ENCODE assay signal across 1 cellular context in genomic region chr16:87492721-87493554, GRCh38.
TF ChIP-seq lines count a peak whose summit lies in the region.

Gene ZCCHC14 (minus strand): TSS chr16:87493024. CDS start chr16:87492238, 786 bp downstream.

TF ChIP-seq in HepG2, 621 proteins besides CTCF, POLR2A, EP300 and RAD21 (continued from another document and continues in another):
- TF ChIP-seq, protein P1, sequence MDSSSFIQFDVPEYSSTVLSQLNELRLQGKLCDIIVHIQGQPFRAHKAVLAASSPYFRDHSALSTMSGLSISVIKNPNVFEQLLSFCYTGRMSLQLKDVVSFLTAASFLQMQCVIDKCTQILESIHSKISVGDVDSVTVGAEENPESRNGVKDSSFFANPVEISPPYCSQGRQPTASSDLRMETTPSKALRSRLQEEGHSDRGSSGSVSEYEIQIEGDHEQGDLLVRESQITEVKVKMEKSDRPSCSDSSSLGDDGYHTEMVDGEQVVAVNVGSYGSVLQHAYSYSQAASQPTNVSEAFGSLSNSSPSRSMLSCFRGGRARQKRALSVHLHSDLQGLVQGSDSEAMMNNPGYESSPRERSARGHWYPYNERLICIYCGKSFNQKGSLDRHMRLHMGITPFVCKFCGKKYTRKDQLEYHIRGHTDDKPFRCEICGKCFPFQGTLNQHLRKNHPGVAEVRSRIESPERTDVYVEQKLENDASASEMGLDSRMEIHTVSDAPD (CRISPR knock-in tag; IDR thresholded peaks at IDR 0.05): no peak
- TF ChIP-seq HOXA9 (CRISPR knock-in tag; IDR thresholded peaks at IDR 0.05; ENCODE audit: borderline replicate concordance) (no peak), ZNF17 (CRISPR knock-in tag; IDR thresholded peaks at IDR 0.05) (no peak), ZSCAN9 (CRISPR knock-in tag; IDR thresholded peaks at IDR 0.05; ENCODE audit: borderline replicate concordance) (no peak), MXD1 (CRISPR knock-in tag; IDR thresholded peaks at IDR 0.05) (peak; percentile 11; the same call in 1 of the 2 replicates), ZNF20 (CRISPR knock-in tag; IDR thresholded peaks at IDR 0.05) (no peak), MAF1 (CRISPR knock-in tag; IDR thresholded peaks at IDR 0.05; ENCODE audit: borderline replicate concordance) (0 out of 2 replicates have a peak, but pooled peaks have one; percentile 26), MED1 (CRISPR knock-in tag; IDR thresholded peaks at IDR 0.05) (peak; percentile 36), SRSF1 (optimal IDR thresholded peaks at IDR 0.05; ENCODE audit: low read depth, low read length) (peak; percentile 65), NCOR1 (IDR thresholded peaks at IDR 0.05; ENCODE audit: borderline replicate concordance, low read length) (peak; percentile 34; the same call in 1 of the 2 replicates), ZNF207 (IDR thresholded peaks at IDR 0.05; ENCODE audit: borderline replicate concordance) (no peak), TEF (CRISPR knock-in tag; IDR thresholded peaks at IDR 0.05) (no peak), ATF3 (CRISPR knock-in tag; IDR thresholded peaks at IDR 0.05) (no peak), ZNF563 (CRISPR knock-in tag; IDR thresholded peaks at IDR 0.05) (peak; percentile 69), ZFP41 (CRISPR knock-in tag; IDR thresholded peaks at IDR 0.05; ENCODE audit: borderline replicate concordance) (0 out of 2 replicates have a peak, but pooled peaks have one; percentile 37), ZNF7 (CRISPR knock-in tag; IDR thresholded peaks at IDR 0.05) (no peak), PTBP1 (IDR thresholded peaks at IDR 0.05; ENCODE audit: low read depth, low read length, poor library complexity, severe bottlenecking) (peak; percentile 96), ZNF816 (CRISPR knock-in tag; IDR thresholded peaks at IDR 0.05; ENCODE audit: borderline replicate concordance) (no peak), ATRX (CRISPR knock-in tag; IDR thresholded peaks at IDR 0.05; ENCODE audit: borderline replicate concordance) (no peak), ZNF576 (CRISPR knock-in tag; IDR thresholded peaks at IDR 0.05) (no peak), ETV5 (CRISPR knock-in tag; IDR thresholded peaks at IDR 0.05; ENCODE audit: borderline replicate concordance) (0 out of 2 replicates have a peak, but pooled peaks have one; percentile 7), FOXK1 (CRISPR knock-in tag; IDR thresholded peaks at IDR 0.05; ENCODE audit: borderline replicate concordance, low read depth) (no peak), MIER2 (CRISPR knock-in tag; IDR thresholded peaks at IDR 0.05) (peak; percentile 64; the same call in 1 of the 2 replicates), POLR2AphosphoS2 (IDR thresholded peaks at IDR 0.05; ENCODE audit: low read depth, low read length) (no peak), ZNF318 (CRISPR knock-in tag; IDR thresholded peaks at IDR 0.05) (0 out of 2 replicates have a peak, but pooled peaks have one; percentile 20), ELF3 (CRISPR knock-in tag; IDR thresholded peaks at IDR 0.05) (peak; percentile 28), GZF1 (CRISPR knock-in tag; IDR thresholded peaks at IDR 0.05) (0 out of 2 replicates have a peak, but pooled peaks have one; percentile 20), PHF8 (CRISPR knock-in tag; IDR thresholded peaks at IDR 0.05) (peak; percentile 66), ZNF788 (CRISPR knock-in tag; IDR thresholded peaks at IDR 0.05; ENCODE audit: borderline replicate concordance) (0 out of 2 replicates have a peak, but pooled peaks have one; percentile 50), ZNF549 (CRISPR knock-in tag; IDR thresholded peaks at IDR 0.05) (no peak), SMYD3 (CRISPR knock-in tag; IDR thresholded peaks at IDR 0.05) (no peak), ZC3H13 (CRISPR knock-in tag; IDR thresholded peaks at IDR 0.05) (peak; percentile 73; the same call in 1 of the 2 replicates), BCL3 (CRISPR knock-in tag; IDR thresholded peaks at IDR 0.05) (peak; percentile 65; the same call in 1 of the 2 replicates), SKI (IDR thresholded peaks at IDR 0.05; ENCODE audit: partially characterized antibody) (peak; percentile 100), ZNF768 (CRISPR knock-in tag; IDR thresholded peaks at IDR 0.05) (peak; percentile 100), RBM39 (IDR thresholded peaks at IDR 0.05; ENCODE audit: low read depth, low read length, poor library complexity, severe bottlenecking) (peak; percentile 72), ZNF121 (CRISPR knock-in tag; IDR thresholded peaks at IDR 0.05) (no peak; the same call in 1 of the 2 replicates), YY1 (IDR thresholded peaks at IDR 0.05; ENCODE audit: insufficient read depth, insufficient replicate concordance, low read depth, low read length) (peak; percentile 73)
- TF ChIP-seq, protein P2, sequence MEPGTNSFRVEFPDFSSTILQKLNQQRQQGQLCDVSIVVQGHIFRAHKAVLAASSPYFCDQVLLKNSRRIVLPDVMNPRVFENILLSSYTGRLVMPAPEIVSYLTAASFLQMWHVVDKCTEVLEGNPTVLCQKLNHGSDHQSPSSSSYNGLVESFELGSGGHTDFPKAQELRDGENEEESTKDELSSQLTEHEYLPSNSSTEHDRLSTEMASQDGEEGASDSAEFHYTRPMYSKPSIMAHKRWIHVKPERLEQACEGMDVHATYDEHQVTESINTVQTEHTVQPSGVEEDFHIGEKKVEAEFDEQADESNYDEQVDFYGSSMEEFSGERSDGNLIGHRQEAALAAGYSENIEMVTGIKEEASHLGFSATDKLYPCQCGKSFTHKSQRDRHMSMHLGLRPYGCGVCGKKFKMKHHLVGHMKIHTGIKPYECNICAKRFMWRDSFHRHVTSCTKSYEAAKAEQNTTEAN (CRISPR knock-in tag; conservative IDR thresholded peaks at IDR 0.05): peak; percentile 64
- TF ChIP-seq, protein P3, sequence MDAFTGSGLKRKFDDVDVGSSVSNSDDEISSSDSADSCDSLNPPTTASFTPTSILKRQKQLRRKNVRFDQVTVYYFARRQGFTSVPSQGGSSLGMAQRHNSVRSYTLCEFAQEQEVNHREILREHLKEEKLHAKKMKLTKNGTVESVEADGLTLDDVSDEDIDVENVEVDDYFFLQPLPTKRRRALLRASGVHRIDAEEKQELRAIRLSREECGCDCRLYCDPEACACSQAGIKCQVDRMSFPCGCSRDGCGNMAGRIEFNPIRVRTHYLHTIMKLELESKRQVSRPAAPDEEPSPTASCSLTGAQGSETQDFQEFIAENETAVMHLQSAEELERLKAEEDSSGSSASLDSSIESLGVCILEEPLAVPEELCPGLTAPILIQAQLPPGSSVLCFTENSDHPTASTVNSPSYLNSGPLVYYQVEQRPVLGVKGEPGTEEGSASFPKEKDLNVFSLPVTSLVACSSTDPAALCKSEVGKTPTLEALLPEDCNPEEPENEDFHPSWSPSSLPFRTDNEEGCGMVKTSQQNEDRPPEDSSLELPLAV (CRISPR knock-in tag; conservative IDR thresholded peaks at IDR 0.05; ENCODE audit: low read depth): no peak
- TF ChIP-seq, protein P4, sequence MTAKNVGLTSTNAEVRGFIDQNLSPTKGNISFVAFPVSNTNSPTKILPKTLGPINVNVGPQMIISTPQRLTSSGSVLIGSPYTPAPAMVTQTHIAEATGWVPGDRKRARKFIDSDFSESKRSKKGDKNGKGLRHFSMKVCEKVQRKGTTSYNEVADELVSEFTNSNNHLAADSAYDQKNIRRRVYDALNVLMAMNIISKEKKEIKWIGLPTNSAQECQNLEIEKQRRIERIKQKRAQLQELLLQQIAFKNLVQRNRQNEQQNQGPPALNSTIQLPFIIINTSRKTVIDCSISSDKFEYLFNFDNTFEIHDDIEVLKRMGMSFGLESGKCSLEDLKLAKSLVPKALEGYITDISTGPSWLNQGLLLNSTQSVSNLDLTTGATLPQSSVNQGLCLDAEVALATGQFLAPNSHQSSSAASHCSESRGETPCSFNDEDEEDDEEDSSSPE (CRISPR knock-in tag; IDR thresholded peaks at IDR 0.05): peak; percentile 45; the same call in 1 of the 2 replicates
- TF ChIP-seq, protein P5, sequence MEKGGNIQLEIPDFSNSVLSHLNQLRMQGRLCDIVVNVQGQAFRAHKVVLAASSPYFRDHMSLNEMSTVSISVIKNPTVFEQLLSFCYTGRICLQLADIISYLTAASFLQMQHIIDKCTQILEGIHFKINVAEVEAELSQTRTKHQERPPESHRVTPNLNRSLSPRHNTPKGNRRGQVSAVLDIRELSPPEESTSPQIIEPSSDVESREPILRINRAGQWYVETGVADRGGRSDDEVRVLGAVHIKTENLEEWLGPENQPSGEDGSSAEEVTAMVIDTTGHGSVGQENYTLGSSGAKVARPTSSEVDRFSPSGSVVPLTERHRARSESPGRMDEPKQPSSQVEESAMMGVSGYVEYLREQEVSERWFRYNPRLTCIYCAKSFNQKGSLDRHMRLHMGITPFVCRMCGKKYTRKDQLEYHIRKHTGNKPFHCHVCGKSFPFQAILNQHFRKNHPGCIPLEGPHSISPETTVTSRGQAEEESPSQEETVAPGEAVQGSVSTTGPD (CRISPR knock-in tag; IDR thresholded peaks at IDR 0.05): no peak
